17 cellular contexts compared by ENCODE assay signal in genomic region chr18:79058007-79058406, GRCh38. TPM values are rescaled to one million over a fixed set of nuclear protein-coding genes. Genes with fewer than 3 reads are reported as not detected.
DNase-seq lines count a peak whose midpoint lies in the region; ATAC-seq and TF ChIP-seq lines count a peak whose summit lies in the region.
"Had no signal": no experiment of that assay in that cellular context is flagged by ENCODE, and none has a peak within 500 bp of the region (broad histone marks: within the 10 kb centered on the region; RNA-seq: fewer than 3 reads in every experiment).

No MANE protein-coding gene starts in this region.

- no peaks in the 10 kb centered on the region for H3K9me3 Mint-ChIP-seq in natural killer cell
- H3K9me3 Mint-ChIP-seq: activated CD4-positive, alpha-beta memory T cell treated with anti-CD3 and anti-CD28 coated beads, Interleukin-2, amount 10 ng/mL, durations not matched to agents 7 days and 5 days had no signal

- intact Hi-C loops in natural killer cell (cut with micrococcal nuclease) = no loop called here

- H3K27me3 Mint-ChIP-seq in natural killer cell (ENCODE audit: low read depth in 2 of 2) = peaks cover 8 to 17% of the 10 kb centered on the region in 2 donors

- H3K4me3 Mint-ChIP-seq in natural killer cell = no peak overlapping the region
- H3K4me3 Mint-ChIP-seq: activated CD4-positive, alpha-beta memory T cell treated with anti-CD3 and anti-CD28 coated beads, Interleukin-2, amount 10 ng/mL, durations not matched to agents 7 days and 5 days had no signal

- TF ChIP-seq CTCF in natural killer cell (IDR thresholded peaks at IDR 0.05) = no peak

- no peaks in the 10 kb centered on the region for H3K36me3 Mint-ChIP-seq in natural killer cell

- no peaks in the 10 kb centered on the region for H3K4me1 Mint-ChIP-seq in natural killer cell
- H3K4me1 Mint-ChIP-seq: activated CD4-positive, alpha-beta memory T cell treated with anti-CD3 and anti-CD28 coated beads, Interleukin-2, amount 10 ng/mL, durations not matched to agents 7 days and 5 days had no signal

- no peak overlapping the region for H3K27ac Mint-ChIP-seq in natural killer cell
- H3K27ac Mint-ChIP-seq: activated CD4-positive, alpha-beta memory T cell treated with anti-CD3 and anti-CD28 coated beads, Interleukin-2, amount 10 ng/mL, durations not matched to agents 7 days and 5 days had no signal

- DNase-seq in NOMO-1 treated with dmso at 0.1 percent for 144 hours (lab: John Stamatoyannopoulos, UW; ENCODE audit: unreplicated experiment) (peak; percentile 76), DMS 273 treated with DMSO at 0.1 percent for 48 hours (lab: John Stamatoyannopoulos, UW) (no peak), natural killer cell (no peak), cortex of kidney (lab: John Stamatoyannopoulos, UW) (no peak)
- DNase-seq in activated CD8-positive, alpha-beta memory T cell treated with anti-CD3 and anti-CD28 coated beads for 24 hours = no peak
- DNase-seq: activated CD4-positive, alpha-beta memory T cell treated with anti-CD3 and anti-CD28 coated beads, Interleukin-2, amount 10 ng/mL, durations not matched to agents 7 days and 5 days; GF-D8; heart right ventricle; Kasumi-1; NCI-H1930; NCI-H526; retina; T1000 had no signal

- peak; percentile 83 for ATAC-seq in GM18502 (IDR thresholded peaks at IDR 0.05; ENCODE audit: poor library complexity, unreplicated experiment)
- ATAC-seq in GM21360 (IDR thresholded peaks at IDR 0.05; ENCODE audit: unreplicated experiment) = peak; percentile 56
- peak; percentile 67 for ATAC-seq in HG03025 (IDR thresholded peaks at IDR 0.05; ENCODE audit: low FRiP score, unreplicated experiment)
- no peak for ATAC-seq in natural killer cell
- ATAC-seq: HCT116, heart right ventricle had no signal

RNA-seq across cellular contexts. Expression of gene ATP9B, which starts 11.2 kb away (rescaled TPM):
- total RNA-seq in natural killer cell = 10 to 100 TPM; 66.0 to 78.9 (median 68.0) TPM

Comparison
In these comparisons a context has a peak if more than half of its experiments do, and no peak if none do; other contexts are left out.
1. ATAC-seq: peak in GM18502 (single experiment), GM21360 (single experiment) and HG03025 (single experiment); none in natural killer cell (0 of 3).